In the genomic region with DNA sequence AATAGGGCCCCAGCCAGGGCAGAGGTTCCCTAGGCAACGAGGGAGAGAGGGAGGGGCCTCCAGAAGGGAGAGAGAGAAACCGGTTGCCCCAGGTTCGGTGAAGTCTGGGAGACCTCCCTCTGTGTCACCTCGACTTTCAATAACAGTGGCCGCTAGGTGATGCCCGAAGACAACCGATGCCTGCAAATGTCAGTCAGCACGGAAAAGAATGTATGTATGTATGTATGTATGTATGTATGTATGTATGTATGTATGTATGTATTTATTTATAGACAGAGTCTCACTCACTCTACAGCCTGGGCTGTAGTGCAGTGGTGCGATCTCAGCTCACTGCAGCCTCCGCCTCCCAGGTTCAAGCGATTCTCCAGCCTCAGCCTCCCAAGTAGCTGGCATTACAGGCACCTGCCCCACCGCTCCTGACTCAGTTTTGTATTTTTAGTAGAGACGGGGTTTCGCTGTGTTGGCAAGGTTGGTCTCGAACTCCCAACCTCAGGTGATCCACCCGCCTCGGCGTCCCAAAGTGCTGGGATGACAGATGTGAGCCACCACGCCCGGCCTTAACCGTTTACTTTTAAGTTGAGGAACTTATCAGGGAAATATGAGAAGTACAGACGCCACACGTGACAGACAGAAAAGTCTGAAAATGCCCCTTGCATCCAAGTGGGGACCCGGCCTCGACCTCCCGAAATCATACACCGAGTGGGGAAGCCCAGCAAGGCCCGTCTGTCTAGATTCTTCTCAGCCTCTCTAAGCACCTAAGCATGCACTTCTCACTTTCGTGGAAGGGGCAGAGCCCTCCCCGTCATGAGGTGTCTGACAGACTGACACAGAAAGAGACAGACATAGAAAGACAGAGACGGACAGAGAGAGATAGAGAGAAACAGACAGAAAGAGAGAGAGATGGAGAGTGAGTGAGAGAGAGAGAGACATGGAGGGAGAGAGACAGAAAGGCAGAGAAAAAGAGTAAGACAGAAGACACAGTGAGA, we compare ENCODE assay signal across 8 cellular contexts.
DNase-seq lines count a peak whose midpoint lies in the region; ATAC-seq and TF ChIP-seq lines count a peak whose summit lies in the region.
"Not testable (repeated sequence)": the region's sequence is repeated elsewhere in the genome, so short reads cannot be mapped to it uniquely, and the experiment has no call there.

No MANE protein-coding gene starts in this region.

- not testable (repeated sequence) for H3K9me3 Mint-ChIP-seq in naive thymus-derived CD8-positive, alpha-beta T cell

- intact Hi-C loops in Panc1 (cut with micrococcal nuclease; ENCODE audit: unreplicated experiment) = loop anchor here (2.0 to 5.0 kb wide), 2 partner anchors 902 to 1573 kb away; no protein-coding TSS in a partner anchor
- intact Hi-C loops in left ventricle myocardium inferior (cut with micrococcal nuclease) = not testable (repeated sequence)

- peak; percentile 71 for DNase-seq in H7
- DNase-seq in Panc1 (ENCODE audit: low read depth, low spot score); left ventricle myocardium inferior: not testable (repeated sequence)
- peak; percentile 56 for DNase-seq in activated CD8-positive, alpha-beta memory T cell treated with anti-CD3 and anti-CD28 coated beads, Interleukin-2, amount 50 U/mL, for 48 hours
- peak; percentile 32 for DNase-seq in central memory CD4-positive, alpha-beta T cell
- peak in 8 of 10 donors; percentile 11 to 63 (median 44) for DNase-seq in naive thymus-derived CD8-positive, alpha-beta T cell
- peak; percentile 18 to 19 for DNase-seq in stimulated activated CD4-positive, alpha-beta T cell treated with anti-CD3 and anti-CD28 coated beads, Interleukin-4, amount 100 ng/mL, for 48 hours (ENCODE audit: low read depth in 2 of 2)

- not testable (repeated sequence) for H4K20me1 ChIP-seq in BLaER1

- not testable (repeated sequence) for H3K27me3 Mint-ChIP-seq in naive thymus-derived CD8-positive, alpha-beta T cell

- peak overlapping the region; percentile 50; the same call in 1 of the 2 replicates for H3K9ac ChIP-seq in BLaER1

- H3K4me2 ChIP-seq in BLaER1 = peak overlapping the region; percentile 65

- H3K4me1 Mint-ChIP-seq in naive thymus-derived CD8-positive, alpha-beta T cell = not testable (repeated sequence)

- H3K4me3 Mint-ChIP-seq in naive thymus-derived CD8-positive, alpha-beta T cell = peak overlapping the region in 2 of 10 donors; percentile 46 to 69

- peak; percentile 57; the same call in 1 of the 2 replicates for ATAC-seq in Panc1
- peak in 1 of 2 donors; percentile 29 for ATAC-seq in naive thymus-derived CD8-positive, alpha-beta T cell

- H3K9me3 ChIP-seq in BLaER1; Panc1 (ENCODE audit: control insufficient read depth, insufficient read depth, low read depth, low read length); left ventricle myocardium inferior (replicated peaks): not testable (repeated sequence)

- not testable (repeated sequence) for H3K36me3 Mint-ChIP-seq in naive thymus-derived CD8-positive, alpha-beta T cell

- not testable (repeated sequence) for H3K27ac ChIP-seq in BLaER1; Panc1 (ENCODE audit: low read length); left ventricle myocardium inferior (replicated peaks)

- TF ChIP-seq CTCF in Panc1 (IDR thresholded peaks at IDR 0.05) (peak; percentile 93), left ventricle myocardium inferior (IDR thresholded peaks at IDR 0.05; ENCODE audit: borderline replicate concordance) (peak; percentile 68)

- peak overlapping the region in 4 of 10 donors; percentile 15 to 83 (median 56) for H3K27ac Mint-ChIP-seq in naive thymus-derived CD8-positive, alpha-beta T cell

- H3K36me3 ChIP-seq in BLaER1; H7 (replicated peaks; ENCODE audit: control insufficient read depth, insufficient read depth, low read length); Panc1 (ENCODE audit: control insufficient read depth, insufficient read depth, low read length); left ventricle myocardium inferior: not testable (repeated sequence)

- in situ Hi-C loops in Panc1 (cut with HindIII; ENCODE audit: low pct_unique_long_range_greater_than_20kb, low sequenced_read_pairs) = not testable (repeated sequence)

- H3K4me3 ChIP-seq in BLaER1 (peak overlapping the region; percentile 54; the same call in 1 of the 2 replicates), H7 (ENCODE audit: insufficient read depth, low read depth, low read length) (peak overlapping the region; percentile 8; the same call in 1 of the 2 replicates), Panc1 (ENCODE audit: low read depth in 2 of 2, low read length in 2 of 2) (peak overlapping the region; percentile 27 to 56), left ventricle myocardium inferior (peak overlapping the region; percentile 56)

- POLR2A ChIA-PET in Panc1 (lab: Charles Lee); naive thymus-derived CD8-positive, alpha-beta T cell (lab: Charles Lee): not testable (repeated sequence)

- CTCF ChIA-PET in Panc1 (lab: Charles Lee) = interaction anchor here (0.7 kb wide), 1 partner anchor 80 kb away, joined by 3 read pairs; no protein-coding TSS in a partner anchor

- peaks cover 12% of the 10 kb centered on the region for H3K4me1 ChIP-seq in BLaER1
- H3K4me1 ChIP-seq in Panc1 (ENCODE audit: control insufficient read depth, insufficient read depth, low read length); left ventricle myocardium inferior: not testable (repeated sequence)

- BruUV-seq in Panc1 (replicated peaks; lab: Mats Ljungman, UMichigan) = not testable (repeated sequence)

- H3K27me3 ChIP-seq in BLaER1; H7 (ENCODE audit: control insufficient read depth, insufficient read depth, low read length); Panc1 (ENCODE audit: control insufficient read depth, insufficient read depth, low read length): not testable (repeated sequence)
- H3K27me3 ChIP-seq in left ventricle myocardium inferior (ENCODE audit: low read depth) = peaks cover 78% of the 10 kb centered on the region
